Comparison of ENCODE assay signal across 9 cellular contexts in genomic region chr3:41881233-41881821, GRCh38.
DNase-seq lines count a peak whose midpoint lies in the region; ATAC-seq, FAIRE-seq and TF ChIP-seq lines count a peak whose summit lies in the region.
"Had no signal": no experiment of that assay in that cellular context is flagged by ENCODE, and none has a peak within 500 bp of the region (broad histone marks: within the 10 kb centered on the region; RNA-seq: fewer than 3 reads in every experiment).

No MANE protein-coding gene starts in this region.

- POLR2A ChIA-PET in activated CD4-positive, alpha-beta T cell treated with anti-CD3 and anti-CD28 coated beads, Interleukin-2, amount 10 ng/mL, durations not matched to agents 7 days and 5 days (lab: Charles Lee) = no interaction called here
- POLR2A ChIA-PET in K562 (lab: Yijun Ruan, JAX) = no interaction called here

- H3K4me2 ChIP-seq in K562 (ENCODE audit: insufficient read depth, low read length) = no peak overlapping the region

- no peaks in the 10 kb centered on the region for H3K79me2 ChIP-seq in K562 (ENCODE audit: control insufficient read depth, insufficient read depth, low read length)

- TF ChIP-seq POLR2A in K562 (conservative IDR thresholded peaks at IDR 0.05) = no peak

- TF ChIP-seq EP300 in K562 (IDR thresholded peaks at IDR 0.05; ENCODE audit: low read length) = no peak

- H3K36me3 Mint-ChIP-seq in activated CD4-positive, alpha-beta T cell treated with anti-CD3 and anti-CD28 coated beads, Interleukin-2, amount 10 ng/mL, durations not matched to agents 7 days and 5 days (ENCODE audit: low read depth) = no peaks in the 10 kb centered on the region

- H3K27ac ChIP-seq in K562 (ENCODE audit: extremely low read depth, low read depth, low read length) (no peak overlapping the region), left lung (no peak overlapping the region)

- H3K4me1 Mint-ChIP-seq in activated CD4-positive, alpha-beta T cell treated with anti-CD3 and anti-CD28 coated beads, Interleukin-2, amount 10 ng/mL, durations not matched to agents 7 days and 5 days = no peaks in the 10 kb centered on the region

- intact Hi-C loops in K562 (cut with micrococcal nuclease) (loop anchor here (1.0 to 10.0 kb wide), 4 partner anchors 186 to 1687 kb away; no protein-coding TSS in a partner anchor), left lung (cut with DNase I) (loop anchor here in 1 of 2 donors (5.0 kb wide), 1 partner anchor 1299 kb away; no protein-coding TSS in a partner anchor), left cardiac atrium (cut with DNase I) (loop anchor here (1.0 to 5.0 kb wide), 3 partner anchors 1297 to 1554 kb away; no protein-coding TSS in a partner anchor)

- CTCF ChIA-PET in activated CD4-positive, alpha-beta T cell treated with anti-CD3 and anti-CD28 coated beads, Interleukin-2, amount 10 ng/mL, durations not matched to agents 7 days and 5 days (lab: Charles Lee) = interaction anchor here (1.4 kb wide), 1 partner anchor 9 kb away, joined by 3 read pairs; no protein-coding TSS in a partner anchor
- CTCF ChIA-PET in K562 (lab: Yijun Ruan, JAX; ENCODE audit: low intra/inter-chr PET ratio) = interaction anchor here (0.6 to 1.9 kb wide), 11 partner anchors 25 to 1553 kb away, joined by 3 to 21 read pairs (median 4); no protein-coding TSS in a partner anchor

- H3K9ac ChIP-seq in K562 (ENCODE audit: insufficient read depth in 1 of 2, low read depth in 2 of 2, low read length in 2 of 2) = no peak overlapping the region

- H3K9me3 Mint-ChIP-seq in activated CD4-positive, alpha-beta T cell treated with anti-CD3 and anti-CD28 coated beads, Interleukin-2, amount 10 ng/mL, durations not matched to agents 7 days and 5 days = no peaks in the 10 kb centered on the region

- H2AFZ ChIP-seq in K562 (ENCODE audit: low read depth, low read length) = no peak overlapping the region

- in situ Hi-C loops in K562 (cut with MboI) = loop anchor here (5.0 kb wide), 2 partner anchors 1294 to 1554 kb away; no protein-coding TSS in a partner anchor

- H3K27ac Mint-ChIP-seq in activated CD4-positive, alpha-beta T cell treated with anti-CD3 and anti-CD28 coated beads, Interleukin-2, amount 10 ng/mL, durations not matched to agents 7 days and 5 days = no peak overlapping the region
- H3K27ac Mint-ChIP-seq: activated naive CD8-positive, alpha-beta T cell had no signal

- peaks cover 0 to 6% of the 10 kb centered on the region in 2 experiments; a peak in 2 of 5 replicates for H3K27me3 ChIP-seq in K562 (ENCODE audit: control insufficient read depth in 2 of 2, insufficient read depth in 2 of 2, low read length in 2 of 2)
- no peaks in the 10 kb centered on the region for H3K27me3 ChIP-seq in left lung

- H3K4me3 Mint-ChIP-seq in activated CD4-positive, alpha-beta T cell treated with anti-CD3 and anti-CD28 coated beads, Interleukin-2, amount 10 ng/mL, durations not matched to agents 7 days and 5 days = no peak overlapping the region
- H3K4me3 Mint-ChIP-seq: activated naive CD8-positive, alpha-beta T cell had no signal

- no peaks in the 10 kb centered on the region for H3K9me1 ChIP-seq in K562 (ENCODE audit: control insufficient read depth, insufficient read depth, low read length)

- H3K9me3 ChIP-seq in K562 (replicated peaks; ENCODE audit: control insufficient read depth, insufficient read depth, low read depth, low read length) = no peaks in the 10 kb centered on the region
- no peaks in the 10 kb centered on the region for H3K9me3 ChIP-seq in left lung

- H4K20me1 ChIP-seq in K562 (replicated peaks; ENCODE audit: control insufficient read depth, insufficient read depth, low read length) = no peaks in the 10 kb centered on the region

- H3K4me1 ChIP-seq in K562 (replicated peaks in 1 of 2; ENCODE audit: control insufficient read depth in 2 of 2, insufficient read depth in 2 of 2, low read length in 2 of 2) (no peaks in the 10 kb centered on the region), left lung (no peaks in the 10 kb centered on the region)

- TF ChIP-seq RAD21 in K562 (CRISPR knock-in tag; conservative IDR thresholded peaks at IDR 0.05 in 1 of 2, IDR thresholded peaks at IDR 0.05 in 1 of 2) = peak; percentile 76 to 84

- ATAC-seq in K562 (no peak), left lung (peak; percentile 17), left cardiac atrium (no peak)

- H3K4me3 ChIP-seq in K562 (no peak overlapping the region), left lung (no peak overlapping the region)

- peak; percentile 93 for FAIRE-seq in K562 (lab: Jason Lieb, UNC)

- no peaks in the 10 kb centered on the region for H3K36me3 ChIP-seq in K562 (ENCODE audit: control insufficient read depth, insufficient read depth, low read length)
- no peaks in the 10 kb centered on the region for H3K36me3 ChIP-seq in left lung

- no TSS peak for BruUV-seq in K562 (replicated peaks; lab: Mats Ljungman, UMichigan)

- TF ChIP-seq CTCF in K562 (IDR thresholded peaks at IDR 0.05 in 2 of 3, conservative IDR thresholded peaks at IDR 0.05 in 1 of 3; ENCODE audit: insufficient read depth in 2 of 3, low read depth in 1 of 3, low read length in 3 of 3) (peak; percentile 55 to 89 (median 56)), left lung (IDR thresholded peaks at IDR 0.05) (peak; percentile 43 to 62)

- H3K27me3 Mint-ChIP-seq in activated CD4-positive, alpha-beta T cell treated with anti-CD3 and anti-CD28 coated beads, Interleukin-2, amount 10 ng/mL, durations not matched to agents 7 days and 5 days = no peaks in the 10 kb centered on the region
- H3K27me3 Mint-ChIP-seq: activated naive CD8-positive, alpha-beta T cell had no signal

- peak; percentile 34 for DNase-seq in activated CD4-positive, alpha-beta T cell treated with anti-CD3 and anti-CD28 coated beads, Interleukin-2, amount 10 ng/mL, durations not matched to agents 7 days and 5 days
- DNase-seq in activated CD4-positive, alpha-beta T cell treated with anti-CD3 and anti-CD28 coated beads for 1 hour = no peak
- DNase-seq in NAMALWA (ENCODE audit: low spot score) (peak; percentile 60), K562 (ENCODE audit: extremely low read depth in 1 of 4, low spot score in 3 of 4) (peak in 3 of 4 experiments; percentile 23 to 61 (median 25)), left lung (no peak), NCI-H187 treated with DMSO at 0.1 percent for 48 hours (lab: John Stamatoyannopoulos, UW) (no peak), left cardiac atrium (no peak)
- no peak for DNase-seq in stimulated activated CD8-positive, alpha-beta memory T cell treated with anti-CD3 and anti-CD28 coated beads, Interleukin-4, amount 100 ng/mL, for 48 hours

- WGBS in K562 (ENCODE audit: insufficient coverage, low coverage, missing lambda C conversion rate) = 12% methylated on average over 3 of the region's 3 CpGs

TF ChIP-seq in K562, 482 proteins besides CTCF, POLR2A, EP300 and RAD21 (continues in another document):
- TF ChIP-seq DEAF1 (CRISPR knock-in tag; IDR thresholded peaks at IDR 0.05) (peak; percentile 69; the same call in 1 of the 2 replicates), YBX1 (IDR thresholded peaks at IDR 0.05) (no peak)

Comparison
In these comparisons a context has a peak if more than half of its experiments do, and no peak if none do; other contexts are left out.
1. DNase-seq: peak in activated CD4-positive, alpha-beta T cell treated with anti-CD3 and anti-CD28 coated beads, Interleukin-2, amount 10 ng/mL, durations not matched to agents 7 days and 5 days (single experiment), NAMALWA (single experiment) and K562 (3 of 4); none in activated CD4-positive, alpha-beta T cell treated with anti-CD3 and anti-CD28 coated beads for 1 hour (single experiment), left lung (0 of 2), stimulated activated CD8-positive, alpha-beta memory T cell treated with anti-CD3 and anti-CD28 coated beads, Interleukin-4, amount 100 ng/mL, for 48 hours (single experiment), NCI-H187 treated with DMSO at 0.1 percent for 48 hours (single experiment) and left cardiac atrium (single experiment).